In genomic region chr12:40198601-40199000, GRCh38 we compare ENCODE assay signal across 20 cellular contexts. TPM values are rescaled to one million over a fixed set of nuclear protein-coding genes. Genes with fewer than 3 reads are reported as not detected.
"Had no signal": no experiment of that assay in that cellular context is flagged by ENCODE, and none has a peak within 500 bp of the region (broad histone marks: within the 10 kb centered on the region; RNA-seq: fewer than 3 reads in every experiment).

No MANE protein-coding gene starts in this region.

- H3K4me1 ChIP-seq: ascending aorta, colonic mucosa, gastroesophageal sphincter, transverse colon, uterus had no signal

- H3K27me3 ChIP-seq: ascending aorta, colonic mucosa, gastroesophageal sphincter, heart left ventricle, transverse colon, uterus had no signal

- H3K27ac ChIP-seq: ascending aorta, colonic mucosa, gastroesophageal sphincter, heart left ventricle, transverse colon, uterus had no signal

- H3K4me3 ChIP-seq: ascending aorta, colonic mucosa, gastroesophageal sphincter, heart left ventricle, mucosa of descending colon, transverse colon, uterus had no signal

- DNase-seq: activated CD4-positive, CD25-positive, alpha-beta regulatory T cell treated with anti-CD3 and anti-CD28 coated beads, Interleukin-2, amount 50 U/mL, for 72 hours; activated effector memory CD4-positive, alpha-beta T cell treated with anti-CD3 and anti-CD28 coated beads, Interleukin-2, amount 50 U/mL, for 16 hours; activated naive CD4-positive, alpha-beta T cell treated with anti-CD3 and anti-CD28 coated beads, Interleukin-2, amount 50 U/mL, for 16 hours; activated T-cell treated with anti-CD3 and anti-CD28 coated beads, Interleukin-2, amount 50 U/mL, for 72 hours; colonic mucosa; endodermal cell; heart left ventricle; kidney glomerular epithelial cell; left ventricle myocardium superior; mucosa of descending colon; naive B cell; retina; stimulated activated CD4-positive, alpha-beta T cell treated with anti-CD3 and anti-CD28 coated beads, Interleukin-12 subunit alpha, Interleukin-12 subunit beta, amount 100 ng/mL, for 4 hours; stimulated activated CD4-positive, alpha-beta T cell treated with anti-CD3 and anti-CD28 coated beads, Interleukin-2, amount 100 ng/mL, for 24 hours; stimulated activated naive CD8-positive, alpha-beta T cell treated with anti-CD3 and anti-CD28 coated beads, Interleukin-15, Interleukin-2, amounts not matched to agents 100 U/mL and 50 U/mL, for 24 hours; substantia nigra; transverse colon; uterus had no signal

- H3K36me3 ChIP-seq: ascending aorta, colonic mucosa, gastroesophageal sphincter, heart left ventricle, transverse colon, uterus had no signal

- ATAC-seq: activated T-cell treated with anti-CD3 and anti-CD28 coated beads, Interleukin-2, amount 50 U/mL, for 72 hours; gastroesophageal sphincter; heart left ventricle; left ventricle myocardium superior; mucosa of descending colon; stimulated activated naive CD8-positive, alpha-beta T cell treated with anti-CD3 and anti-CD28 coated beads, Interleukin-15, Interleukin-2, amounts not matched to agents 100 U/mL and 50 U/mL, for 24 hours had no signal

- H3K9me3 ChIP-seq: ascending aorta, colonic mucosa, gastroesophageal sphincter, heart left ventricle, mucosa of descending colon, transverse colon, uterus had no signal

RNA-seq across cellular contexts. Expression of gene LRRK2, which starts 26.2 kb away (rescaled TPM):
- total RNA-seq: activated T-cell treated with anti-CD3 and anti-CD28 coated beads, Interleukin-2, amount 50 U/mL, for 72 hours had no signal
